16 cellular contexts compared by ENCODE assay signal in genomic region chr14:24439830-24440605, GRCh38. TPM values are rescaled to one million over a fixed set of nuclear protein-coding genes. Genes with fewer than 3 reads are reported as not detected.
A peak's percentile ranks its signal among the peaks of the same experiment; 100 is the strongest.
DNase-seq lines count a peak whose midpoint lies in the region; ATAC-seq and TF ChIP-seq lines count a peak whose summit lies in the region.
"Had no signal": no experiment of that assay in that cellular context is flagged by ENCODE, and none has a peak within 500 bp of the region (broad histone marks: within the 10 kb centered on the region; RNA-seq: fewer than 3 reads in every experiment).

No MANE protein-coding gene starts in this region.

- no peaks in the 10 kb centered on the region for H3K9me3 Mint-ChIP-seq in activated CD4-positive, alpha-beta memory T cell treated with anti-CD3 and anti-CD28 coated beads for 36 hours
- no peaks in the 10 kb centered on the region for H3K9me3 Mint-ChIP-seq in activated CD4-positive, alpha-beta memory T cell treated with anti-CD3 and anti-CD28 coated beads, Interleukin-2, amount 10 ng/mL, durations not matched to agents 7 days and 5 days
- H3K9me3 Mint-ChIP-seq in IgD-negative memory B cell = no peaks in the 10 kb centered on the region
- no peaks in the 10 kb centered on the region for H3K9me3 Mint-ChIP-seq in central memory CD8-positive, alpha-beta T cell

- H3K36me3 ChIP-seq in psoas muscle (ENCODE audit: insufficient read depth in 1 of 2, low read depth in 1 of 2) = peaks cover 0 to 67% of the 10 kb centered on the region in 2 donors

- peaks cover 35% of the 10 kb centered on the region for H3K4me1 ChIP-seq in psoas muscle

- DNase-seq in activated CD4-positive, alpha-beta memory T cell treated with anti-CD3 and anti-CD28 coated beads for 36 hours = no peak
- DNase-seq in activated CD4-positive, alpha-beta memory T cell treated with anti-CD3 and anti-CD28 coated beads, Interleukin-2, amount 10 ng/mL, durations not matched to agents 7 days and 5 days = no peak
- DNase-seq in central memory CD8-positive, alpha-beta T cell (ENCODE audit: low spot score in 2 of 2) = no peak
- DNase-seq in psoas muscle (peak in 1 of 2 donors; percentile 55), GM10266 (ENCODE audit: extremely low spot score) (no peak), NCI-H345 (lab: John Stamatoyannopoulos, UW) (no peak), NCI-H524 (lab: John Stamatoyannopoulos, UW) (no peak)
- DNase-seq: activated effector memory CD4-positive, alpha-beta T cell treated with Interleukin-2 at 50 U/mL for 16 hours; naive B cell; NCI-H1105 treated with DMSO at 0.1 percent for 48 hours; NCI-H69; stimulated activated CD4-positive, alpha-beta T cell treated with anti-CD3 and anti-CD28 coated beads, Interleukin-12 subunit alpha, Interleukin-12 subunit beta, amount 100 ng/mL, for 4 hours had no signal

- H3K4me3 ChIP-seq in psoas muscle = no peak overlapping the region
- H3K4me3 ChIP-seq: HAP-1 had no signal

- peak overlapping the region; percentile 72 for H3K27ac Mint-ChIP-seq in activated CD4-positive, alpha-beta memory T cell treated with anti-CD3 and anti-CD28 coated beads for 36 hours
- H3K27ac Mint-ChIP-seq in activated CD4-positive, alpha-beta memory T cell treated with anti-CD3 and anti-CD28 coated beads, Interleukin-2, amount 10 ng/mL, durations not matched to agents 7 days and 5 days = no peak overlapping the region
- H3K27ac Mint-ChIP-seq in IgD-negative memory B cell = peak overlapping the region; percentile 31 to 71 (median 33)
- peak overlapping the region; percentile 96 for H3K27ac Mint-ChIP-seq in central memory CD8-positive, alpha-beta T cell (ENCODE audit: low read depth)

- no peaks in the 10 kb centered on the region for H3K27me3 Mint-ChIP-seq in activated CD4-positive, alpha-beta memory T cell treated with anti-CD3 and anti-CD28 coated beads for 36 hours
- no peaks in the 10 kb centered on the region for H3K27me3 Mint-ChIP-seq in activated CD4-positive, alpha-beta memory T cell treated with anti-CD3 and anti-CD28 coated beads, Interleukin-2, amount 10 ng/mL, durations not matched to agents 7 days and 5 days
- H3K27me3 Mint-ChIP-seq in IgD-negative memory B cell = no peaks in the 10 kb centered on the region
- no peaks in the 10 kb centered on the region for H3K27me3 Mint-ChIP-seq in central memory CD8-positive, alpha-beta T cell
- H3K27me3 Mint-ChIP-seq: naive B cell had no signal

- peaks cover 57% of the 10 kb centered on the region for H3K4me1 Mint-ChIP-seq in activated CD4-positive, alpha-beta memory T cell treated with anti-CD3 and anti-CD28 coated beads for 36 hours (ENCODE audit: low read depth)
- peaks cover 70% of the 10 kb centered on the region for H3K4me1 Mint-ChIP-seq in activated CD4-positive, alpha-beta memory T cell treated with anti-CD3 and anti-CD28 coated beads, Interleukin-2, amount 10 ng/mL, durations not matched to agents 7 days and 5 days
- H3K4me1 Mint-ChIP-seq in IgD-negative memory B cell = peaks cover 19 to 48% (median 34%) of the 10 kb centered on the region in 3 donors
- H3K4me1 Mint-ChIP-seq in central memory CD8-positive, alpha-beta T cell = peaks cover 54% of the 10 kb centered on the region

- peaks cover 0 to 8% (median 0%) of the 10 kb centered on the region in 3 donors for H3K27me3 ChIP-seq in psoas muscle (ENCODE audit: insufficient read depth in 3 of 3, low read length in 2 of 3)

- H3K36me3 Mint-ChIP-seq in activated CD4-positive, alpha-beta memory T cell treated with anti-CD3 and anti-CD28 coated beads for 36 hours = peaks cover 44% of the 10 kb centered on the region
- peaks cover 66% of the 10 kb centered on the region for H3K36me3 Mint-ChIP-seq in activated CD4-positive, alpha-beta memory T cell treated with anti-CD3 and anti-CD28 coated beads, Interleukin-2, amount 10 ng/mL, durations not matched to agents 7 days and 5 days (ENCODE audit: low read depth)
- H3K36me3 Mint-ChIP-seq in IgD-negative memory B cell = peaks cover 5% of the 10 kb centered on the region
- H3K36me3 Mint-ChIP-seq in central memory CD8-positive, alpha-beta T cell (ENCODE audit: insufficient read depth) = peaks cover 36% of the 10 kb centered on the region

- CTCF ChIA-PET in activated CD4-positive, alpha-beta memory T cell treated with anti-CD3 and anti-CD28 coated beads for 36 hours (lab: Charles Lee) = interaction anchor here (1.1 to 21.1 kb wide), 5 partner anchors 9 to 198 kb away, joined by 3 to 968 read pairs (median 14); partner anchors contain the start of genes ADCY4, CBLN3, KHNYN and RIPK3
- CTCF ChIA-PET in activated CD4-positive, alpha-beta memory T cell treated with anti-CD3 and anti-CD28 coated beads, Interleukin-2, amount 10 ng/mL, durations not matched to agents 7 days and 5 days (lab: Charles Lee) = interaction anchor here (0.9 to 10.2 kb wide), 2 partner anchors 8 to 107 kb away, joined by 4 to 169 read pairs; partner anchors contain the start of gene ADCY4

- TF ChIP-seq CTCF in psoas muscle (IDR thresholded peaks at IDR 0.05) (no peak), GM10266 (IDR thresholded peaks at IDR 0.05; ENCODE audit: control insufficient read depth, insufficient read depth, low read depth, missing control alignments) (no peak)

- no peak for ATAC-seq in central memory CD8-positive, alpha-beta T cell (replicated peaks; ENCODE audit: extremely low read depth, poor library complexity, severe bottlenecking)
- no peak for ATAC-seq in psoas muscle

- H3K9me3 ChIP-seq in psoas muscle = no peaks in the 10 kb centered on the region
- H3K9me3 ChIP-seq: HAP-1 had no signal

- WGBS in psoas muscle, 3 donors = 60 to 69% (median 69%) methylated on average over 14 to 15 of the region's 15 CpGs

- peak overlapping the region; percentile 40 for H3K27ac ChIP-seq in psoas muscle

- intact Hi-C loops in activated CD4-positive, alpha-beta memory T cell treated with anti-CD3 and anti-CD28 coated beads for 36 hours (cut with micrococcal nuclease) = no loop called here
- intact Hi-C loops in psoas muscle (cut with DNase I) = loop anchor here (5.0 to 10.0 kb wide), 3 partner anchors 195 to 1523 kb away; partner anchors contain the start of genes TINF2 (in 2 of the 2) and RBM23 (in 1 of the 2)

- POLR2A ChIA-PET in activated CD4-positive, alpha-beta memory T cell treated with anti-CD3 and anti-CD28 coated beads for 36 hours (lab: Charles Lee) = interaction anchor here (0.8 to 1.7 kb wide), 4 partner anchors 8 to 43 kb away, joined by 3 to 4 read pairs (median 3); partner anchors contain the start of genes CBLN3 and KHNYN
- POLR2A ChIA-PET in activated CD4-positive, alpha-beta memory T cell treated with anti-CD3 and anti-CD28 coated beads, Interleukin-2, amount 10 ng/mL, durations not matched to agents 7 days and 5 days (lab: Charles Lee) = interaction anchor here (1.1 to 5.4 kb wide), 3 partner anchors 10 to 169 kb away, joined by 3 to 117 read pairs (median 3); partner anchors contain the start of genes CBLN3, CIDEB and KHNYN

- H3K4me3 Mint-ChIP-seq in activated CD4-positive, alpha-beta memory T cell treated with anti-CD3 and anti-CD28 coated beads for 36 hours = no peak overlapping the region
- no peak overlapping the region for H3K4me3 Mint-ChIP-seq in activated CD4-positive, alpha-beta memory T cell treated with anti-CD3 and anti-CD28 coated beads, Interleukin-2, amount 10 ng/mL, durations not matched to agents 7 days and 5 days
- peak overlapping the region in 3 of 4 donors; percentile 32 to 76 (median 60) for H3K4me3 Mint-ChIP-seq in IgD-negative memory B cell
- H3K4me3 Mint-ChIP-seq in central memory CD8-positive, alpha-beta T cell = no peak overlapping the region

RNA-seq across cellular contexts. Expression of gene SDR39U1, which starts 2.6 kb away (rescaled TPM):
- total RNA-seq in activated CD4-positive, alpha-beta memory T cell treated with anti-CD3 and anti-CD28 coated beads for 36 hours = 10 to 100 TPM; 36.2 to 43.8 TPM
- total RNA-seq in activated CD4-positive, alpha-beta memory T cell treated with anti-CD3 and anti-CD28 coated beads, Interleukin-2, amount 10 ng/mL, durations not matched to agents 7 days and 5 days = 10 to 100 TPM; 38.5 to 41.6 TPM
- polyA plus RNA-seq in IgD-negative memory B cell (94.0 TPM), psoas muscle (100 to 1,000 TPM in 1 of 3 donors, 10 to 100 TPM in 2; 62.9 to 110 (median 63.6) TPM)
- total RNA-seq in psoas muscle = 10 to 100 TPM; 55.7 to 75.2 (median 63.8) TPM

RNA-seq across cellular contexts. Expression of gene KHNYN, which starts 10.3 kb away (rescaled TPM):
- total RNA-seq in activated CD4-positive, alpha-beta memory T cell treated with anti-CD3 and anti-CD28 coated beads for 36 hours = 10 to 100 TPM; 62.5 to 62.9 TPM
- total RNA-seq in activated CD4-positive, alpha-beta memory T cell treated with anti-CD3 and anti-CD28 coated beads, Interleukin-2, amount 10 ng/mL, durations not matched to agents 7 days and 5 days = 10 to 100 TPM; 96.0 to 99.5 TPM
- polyA plus RNA-seq in IgD-negative memory B cell (26.5 TPM), psoas muscle (10 to 100 TPM; 15.3 to 74.9 (median 35.9) TPM)
- total RNA-seq in psoas muscle = 10 to 100 TPM; 25.8 to 44.2 (median 41.3) TPM

RNA-seq across cellular contexts. Expression of gene CBLN3, which starts 10.6 kb away (rescaled TPM):
- 1 to 10 TPM; 8.6 to 9.3 TPM for total RNA-seq in activated CD4-positive, alpha-beta memory T cell treated with anti-CD3 and anti-CD28 coated beads for 36 hours
- total RNA-seq in activated CD4-positive, alpha-beta memory T cell treated with anti-CD3 and anti-CD28 coated beads, Interleukin-2, amount 10 ng/mL, durations not matched to agents 7 days and 5 days = 1 to 10 TPM; 8.6 to 9.5 TPM
- polyA plus RNA-seq in IgD-negative memory B cell (2.9 TPM), psoas muscle (under 1 TPM; 0.38 to 0.78 (median 0.70) TPM)
- 1 to 10 TPM in 1 of 4 donors, under 1 TPM in 3; 0.66 to 1.5 (median 0.76) TPM for total RNA-seq in psoas muscle
- total RNA-seq: Daoy, frontal cortex had no signal

RNA-seq across cellular contexts. Expression of gene NYNRIN, which starts 41.2 kb away (rescaled TPM):
- under 1 TPM; 0.02 to 0.22 TPM for total RNA-seq in activated CD4-positive, alpha-beta memory T cell treated with anti-CD3 and anti-CD28 coated beads for 36 hours
- total RNA-seq in activated CD4-positive, alpha-beta memory T cell treated with anti-CD3 and anti-CD28 coated beads, Interleukin-2, amount 10 ng/mL, durations not matched to agents 7 days and 5 days = under 1 TPM; 0.18 TPM
- not detected for polyA plus RNA-seq in IgD-negative memory B cell
- total RNA-seq in psoas muscle = 1 to 10 TPM; 2.1 to 8.0 (median 2.4) TPM
- polyA plus RNA-seq in psoas muscle = 1 to 10 TPM; 1.1 to 1.5 (median 1.2) TPM

Comparison
In these comparisons a context has a peak if more than half of its experiments do, and no peak if none do; other contexts are left out.
1. H3K4me3 Mint-ChIP-seq: peak in IgD-negative memory B cell (3 of 4); none in activated CD4-positive, alpha-beta memory T cell treated with anti-CD3 and anti-CD28 coated beads for 36 hours (single experiment), activated CD4-positive, alpha-beta memory T cell treated with anti-CD3 and anti-CD28 coated beads, Interleukin-2, amount 10 ng/mL, durations not matched to agents 7 days and 5 days (single experiment) and central memory CD8-positive, alpha-beta T cell (single experiment).